In the genomic region with DNA sequence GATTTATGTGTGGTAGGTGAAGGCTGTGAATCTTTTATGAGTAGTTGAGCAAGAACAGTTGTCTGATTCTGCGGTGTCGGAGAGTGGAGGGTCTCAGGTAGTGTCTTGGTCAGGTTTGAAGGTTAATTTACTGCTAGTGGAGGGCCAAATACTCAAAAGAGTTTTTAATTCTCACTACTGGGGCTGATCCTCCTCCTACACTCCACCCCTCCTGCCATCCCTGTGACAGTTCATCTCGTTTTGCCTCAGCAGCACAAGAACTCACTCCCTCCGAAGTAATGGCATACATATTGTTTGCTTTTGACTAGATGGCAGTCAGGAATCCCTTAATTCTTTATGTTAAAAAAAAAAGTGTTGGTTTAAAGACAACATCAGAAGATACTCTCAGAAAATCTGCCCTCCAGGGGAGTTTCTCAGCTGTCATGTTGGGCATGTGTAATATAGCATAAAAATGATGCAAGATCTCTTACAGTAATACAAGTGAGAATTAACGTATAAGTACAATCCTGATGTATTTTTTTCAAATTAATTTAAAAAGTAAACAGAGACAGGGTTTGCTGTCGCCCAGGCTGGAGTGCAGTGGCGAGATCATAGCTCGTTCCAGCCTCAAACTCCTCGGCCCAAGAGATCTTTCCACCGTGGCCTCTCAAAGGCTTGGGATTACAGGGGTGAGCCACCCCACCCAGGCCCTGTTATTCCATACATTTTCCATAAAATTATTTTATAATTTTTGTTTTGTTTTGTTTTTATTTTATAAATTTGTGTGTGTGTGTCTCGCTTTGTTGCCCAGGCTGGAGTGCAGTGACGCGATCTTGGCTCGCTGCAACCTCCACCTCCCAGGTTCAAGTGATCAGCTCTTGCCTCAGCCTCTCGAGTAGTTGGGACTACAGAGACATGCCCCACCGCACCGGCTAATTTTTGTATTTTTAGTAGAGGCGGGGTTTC, we compare ENCODE assay signal across 8 cellular contexts. TPM values are rescaled to one million over a fixed set of nuclear protein-coding genes. Genes with fewer than 3 reads are reported as not detected.
DNase-seq lines count a peak whose midpoint lies in the region; ATAC-seq, FAIRE-seq and TF ChIP-seq lines count a peak whose summit lies in the region.

No MANE protein-coding gene starts in this region.

- no peak overlapping the region for H3K56ac ChIP-seq in H1 (replicated peaks; ENCODE audit: insufficient read length, low read depth, low read length)

- POLR2A ChIA-PET in H1 (lab: Charles Lee; ENCODE audit: partially characterized antibody): interaction anchor here (2.8 kb wide), 1 partner anchor 8 kb away, joined by 10 read pairs; no protein-coding TSS in a partner anchor

- peak overlapping the region; percentile 43 to 88 (median 64) for H3K9ac ChIP-seq in H1 (replicated peaks in 1 of 4; ENCODE audit: extremely low read depth in 1 of 4, low read depth in 3 of 4, low read length in 3 of 4)

- no peak overlapping the region for H3K23ac ChIP-seq in H1 (ENCODE audit: insufficient read length)

- no peak for FAIRE-seq in H1 (lab: Jason Lieb, UNC)

- peak overlapping the region; percentile 87 for H3K4me3 ChIP-seq in GM06990 (replicated peaks; ENCODE audit: low read depth, low read length)
- peak overlapping the region; percentile 75 to 93 (median 86) for H3K4me3 ChIP-seq in H1 (ENCODE audit: extremely low read depth in 1 of 4, insufficient read depth in 2 of 4, low read depth in 3 of 4, low read length in 4 of 4)
- peak overlapping the region; percentile 98 for H3K4me3 ChIP-seq in ovary

- no peak for TF ChIP-seq CTCF in GM06990 (IDR thresholded peaks at IDR 0.05; ENCODE audit: insufficient read depth, low read length, poor library complexity, severe bottlenecking)
- TF ChIP-seq CTCF in H1 (IDR thresholded peaks at IDR 0.05; ENCODE audit: control extremely low read depth in 1 of 3, insufficient read depth in 1 of 3, low read depth in 1 of 3, low read length in 3 of 3): no peak
- TF ChIP-seq CTCF in ovary (IDR thresholded peaks at IDR 0.05): no peak

- H3K27ac ChIP-seq in H1 (ENCODE audit: low read depth, low read length): no peak overlapping the region
- peak overlapping the region; percentile 33 to 90 for H3K27ac ChIP-seq in ovary

- no peak overlapping the region for H2BK120ac ChIP-seq in H1 (replicated peaks; ENCODE audit: low read depth, low read length)

- TF ChIP-seq EP300 in H1 (IDR thresholded peaks at IDR 0.05; ENCODE audit: borderline replicate concordance in 1 of 2, low read depth in 2 of 2, low read length in 2 of 2) (no peak), ovary (IDR thresholded peaks at IDR 0.05) (no peak)

- peak overlapping the region; percentile 92 to 97 for H3K4me2 ChIP-seq in H1 (ENCODE audit: insufficient read depth in 1 of 2, low read depth in 2 of 2, low read length in 2 of 2)

- H3K14ac ChIP-seq in H1 (ENCODE audit: insufficient read length): peak overlapping the region; percentile 83

- CTCF ChIA-PET in H1 (lab: Charles Lee; ENCODE audit: partially characterized antibody): interaction anchor here (0.6 kb wide), 1 partner anchor 184 kb away, joined by 3 read pairs; no protein-coding TSS in a partner anchor

- no peaks in the 10 kb centered on the region for H3K9me3 ChIP-seq in H1 (ENCODE audit: insufficient read depth in 2 of 2, low read depth in 1 of 2, low read length in 1 of 2)
- H3K9me3 ChIP-seq in ovary: no peaks in the 10 kb centered on the region

- WGBS in H1 (ENCODE audit: extremely low coverage in 1 of 2, insufficient coverage in 1 of 2, insufficient read length in 1 of 2, insufficient replicate concordance in 2 of 2, low coverage in 1 of 2, low lambda C conversion rate in 2 of 2, missing lambda C conversion rate in 1 of 2), 2 experiments: 77% methylated on average over 18 of the region's 18 CpGs; no CpG with 5 or more reads in 1 of the 2 experiments
- WGBS in ovary, 3 donors: 63 to 68% (median 68%) methylated on average over 18 of the region's 18 CpGs

- H2BK20ac ChIP-seq in H1 (ENCODE audit: low read length): no peak overlapping the region

- H2BK15ac ChIP-seq in H1 (ENCODE audit: low read length): no peak overlapping the region

- H3K23me2 ChIP-seq in H1 (ENCODE audit: low read depth, low read length): peaks cover 9% of the 10 kb centered on the region

- H3K36me3 ChIP-seq in GM06990 (ENCODE audit: control insufficient read depth, insufficient read depth, low read length) (no peaks in the 10 kb centered on the region; the same call in 1 of the 2 replicates), H1 (ENCODE audit: control insufficient read depth in 2 of 4, insufficient read depth in 4 of 4, low read length in 3 of 4) (no peaks in the 10 kb centered on the region), ovary (no peaks in the 10 kb centered on the region)

- peak overlapping the region; percentile 88; the same call in 1 of the 2 replicates for H4K8ac ChIP-seq in H1 (ENCODE audit: extremely low read depth, insufficient read depth, low read length)

- no peak for TF ChIP-seq RAD21 in H1 (IDR thresholded peaks at IDR 0.05 in 1 of 2, conservative IDR thresholded peaks at IDR 0.05 in 1 of 2; ENCODE audit: low read depth in 2 of 2, low read length in 2 of 2)

- 0 out of 2 replicates have a peak, but pooled peaks cover 2% of the 10 kb centered on the region for H3K79me1 ChIP-seq in H1 (ENCODE audit: low read depth, low read length)

- ATAC-seq in HG03442 (IDR thresholded peaks at IDR 0.05; ENCODE audit: unreplicated experiment): no peak

- H2BK12ac ChIP-seq in H1 (ENCODE audit: low read depth, low read length): no peak overlapping the region

- H3K4me1 ChIP-seq in H1 (replicated peaks in 1 of 4; ENCODE audit: control insufficient read depth in 3 of 4, insufficient read depth in 4 of 4, low read length in 3 of 4) (peaks cover 0 to 6% (median 0%) of the 10 kb centered on the region in 4 experiments; a peak in 3 of 7 replicates), ovary (ENCODE audit: insufficient read depth) (peaks cover 4% of the 10 kb centered on the region)

- H2BK5ac ChIP-seq in H1 (ENCODE audit: low read depth, low read length): 0 out of 2 replicates have a peak overlapping the region, but pooled peaks have one; percentile 49

- DNase-seq in GM06990 (ENCODE audit: extremely low read depth, insufficient read length) (peak; percentile 7), OCI-M1 (lab: John Stamatoyannopoulos, UW) (peak; percentile 52), H1 (ENCODE audit: low read depth in 1 of 2, low spot score in 2 of 2) (no peak), ovary (no peak), iPS-NIHi11 (ENCODE audit: low spot score) (no peak), KG1 (lab: John Stamatoyannopoulos, UW) (no peak), T-helper 9 cell (no peak)

- H4K20me1 ChIP-seq in H1 (replicated peaks in 1 of 2; ENCODE audit: control insufficient read depth in 1 of 2, insufficient read depth in 2 of 2, low read length in 2 of 2): peaks cover 4 to 9% of the 10 kb centered on the region in 2 experiments

- TF ChIP-seq POLR2A in H1 (IDR thresholded peaks at IDR 0.05; ENCODE audit: control extremely low read depth in 1 of 2, low read depth in 2 of 2, low read length in 2 of 2) (no peak), ovary (IDR thresholded peaks at IDR 0.05) (no peak)

- peaks cover 19 to 59% of the 10 kb centered on the region in 2 experiments for H3K79me2 ChIP-seq in H1 (ENCODE audit: control insufficient read depth in 1 of 2, insufficient read depth in 2 of 2, low read length in 2 of 2)

- H3K18ac ChIP-seq in H1 (ENCODE audit: extremely low read depth, low read length): no peak overlapping the region

- peak overlapping the region; percentile 90; the same call in 1 of the 2 replicates for H2AK5ac ChIP-seq in H1 (ENCODE audit: low read depth, low read length)

- H3K27me3 ChIP-seq in GM06990 (replicated peaks; ENCODE audit: control insufficient read depth, insufficient read depth, low read length): no peaks in the 10 kb centered on the region
- H3K27me3 ChIP-seq in H1 (replicated peaks in 1 of 4; ENCODE audit: control insufficient read depth in 3 of 4, extremely low read depth in 1 of 4, insufficient read depth in 3 of 4, low read length in 3 of 4): no peaks in the 10 kb centered on the region
- H3K27me3 ChIP-seq in ovary: no peaks in the 10 kb centered on the region

- intact Hi-C loops in ovary (cut with DNase I): no loop called here

- no peak overlapping the region for H4K91ac ChIP-seq in H1 (replicated peaks; ENCODE audit: insufficient read length, low read length)

- H2AFZ ChIP-seq in H1 (ENCODE audit: low read length): no peak overlapping the region

- no peak overlapping the region for H3K4ac ChIP-seq in H1 (replicated peaks; ENCODE audit: insufficient read length, low read depth, low read length)

- no peak overlapping the region for H4K5ac ChIP-seq in H1 (ENCODE audit: insufficient read length, low read depth, low read length)

TF ChIP-seq in H1, 55 proteins besides CTCF, POLR2A, EP300 and RAD21 (continues in another document):
- TF ChIP-seq SP1 (IDR thresholded peaks at IDR 0.05; ENCODE audit: low read depth, low read length) (no peak), SIRT6 (IDR thresholded peaks at IDR 0.05; ENCODE audit: low read length) (no peak), JUN (IDR thresholded peaks at IDR 0.05; ENCODE audit: low read depth, low read length) (no peak), RFX5 (IDR thresholded peaks at IDR 0.05; ENCODE audit: borderline replicate concordance, low read depth, low read length) (no peak), SP4 (IDR thresholded peaks at IDR 0.05; ENCODE audit: low read length) (no peak), MAFK (IDR thresholded peaks at IDR 0.05; ENCODE audit: low read depth, low read length) (no peak), TBP (IDR thresholded peaks at IDR 0.05; ENCODE audit: low read depth, low read length) (no peak), SRF (IDR thresholded peaks at IDR 0.05; ENCODE audit: low read depth, low read length) (no peak), KDM1A (IDR thresholded peaks at IDR 0.05; ENCODE audit: borderline replicate concordance, low read length) (no peak)
- TF ChIP-seq, protein P1, sequence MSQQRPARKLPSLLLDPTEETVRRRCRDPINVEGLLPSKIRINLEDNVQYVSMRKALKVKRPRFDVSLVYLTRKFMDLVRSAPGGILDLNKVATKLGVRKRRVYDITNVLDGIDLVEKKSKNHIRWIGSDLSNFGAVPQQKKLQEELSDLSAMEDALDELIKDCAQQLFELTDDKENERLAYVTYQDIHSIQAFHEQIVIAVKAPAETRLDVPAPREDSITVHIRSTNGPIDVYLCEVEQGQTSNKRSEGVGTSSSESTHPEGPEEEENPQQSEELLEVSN (IDR thresholded peaks at IDR 0.05): no peak

RNA-seq across cellular contexts. Expression of a gene that starts 1.3 kb away (rescaled TPM):
- total RNA-seq in H1 (2021; fragmentation: NEBNext Ultra II Directional; extraction: Animal tissue kit (Norgen Biotek cat#: 25700)): 65.1 and 68.5 TPM in 2 replicates
- polyA plus RNA-seq in H1 (2011; rRNA removed): 17.2 and 29.7 TPM in 2 replicates
- 32.4 TPM for polyA plus RNA-seq in H1 (2011; cell fraction: cytosol; rRNA removed)
- 37.2 TPM for polyA plus RNA-seq in H1 (2011; cell fraction: nucleus; rRNA removed)
- polyA plus RNA-seq in H1 (2012, experiment 1 of 2): 26.4 to 47.3 TPM (median 40.0 TPM) in 4 replicates
- 2.1 TPM for polyA plus RNA-seq in H1 (2012, experiment 2 of 2)
- 32.3 TPM for polyA plus RNA-seq in H1 (2013, experiment 1 of 2)
- 32.6 TPM for polyA plus RNA-seq in H1 (2013, experiment 2 of 2)
- polyA minus RNA-seq in H1 (2011; rRNA and poly(A)+ RNA removed): 89.0 and 160 TPM in 2 replicates
- 24.3 TPM for polyA minus RNA-seq in H1 (2011; cell fraction: cytosol; rRNA and poly(A)+ RNA removed)
- polyA minus RNA-seq in H1 (2011; cell fraction: nucleus; rRNA and poly(A)+ RNA removed): 64.5 TPM
- 10 to 100 TPM; 38.9 to 52.1 (median 42.2) TPM for total RNA-seq in ovary
- 10 to 100 TPM; 14.2 to 29.3 TPM for polyA plus RNA-seq in ovary

Comparison
In these comparisons a context has a peak if more than half of its experiments do, and no peak if none do; other contexts are left out.
1. DNase-seq: peak in GM06990 (single experiment) and OCI-M1 (single experiment); none in H1 (0 of 2), ovary (0 of 5), iPS-NIHi11 (single experiment), KG1 (single experiment) and T-helper 9 cell (single experiment).
2. Peak in every context shown above with its lines, with median percentiles within 50 percentile points of each other: H3K4me3 ChIP-seq.